ENCODE assay signal across 8 cellular contexts in the genomic region with DNA sequence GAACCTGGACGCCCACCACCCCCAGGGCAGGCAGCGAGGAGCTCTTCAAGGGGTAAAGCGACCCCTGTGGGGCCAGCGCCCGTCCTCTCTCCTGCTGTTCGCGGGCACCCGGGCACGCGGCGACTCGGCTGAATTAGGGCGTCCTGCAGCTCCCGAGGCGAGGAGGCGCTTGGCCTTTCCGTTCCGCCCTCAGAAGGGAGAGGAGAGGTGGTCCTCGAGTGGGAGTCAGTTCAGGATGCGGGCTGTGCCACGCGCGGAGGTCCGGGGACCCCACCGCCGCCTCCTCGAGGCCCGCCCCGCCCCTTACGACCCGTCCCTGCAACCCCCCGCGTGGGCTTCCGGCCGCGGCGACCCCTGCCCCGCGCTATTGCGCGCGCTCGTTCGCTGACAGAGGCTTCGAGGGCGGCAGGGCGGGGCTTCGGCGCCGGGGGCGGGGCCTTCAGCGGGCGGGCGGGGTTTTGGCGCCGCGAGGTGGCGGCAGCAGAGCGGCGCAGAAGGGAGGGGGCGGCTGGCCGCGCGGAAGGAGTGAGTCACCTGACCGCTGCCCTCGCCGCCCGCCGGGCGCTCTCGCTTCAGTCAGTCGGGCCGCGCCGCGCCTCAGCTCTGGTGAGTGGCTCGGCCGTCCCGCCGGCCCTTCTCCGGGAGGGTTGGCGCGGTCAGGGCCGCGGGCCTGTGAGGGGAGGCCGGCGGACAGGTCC. TPM values are rescaled to one million over a fixed set of nuclear protein-coding genes. Genes with fewer than 3 reads are reported as not detected.
A peak's percentile ranks its signal among the peaks of the same experiment; 100 is the strongest.
DNase-seq lines count a peak whose midpoint lies in the region; ATAC-seq, FAIRE-seq and TF ChIP-seq lines count a peak whose summit lies in the region.

A gene (plus strand): TSS at position 575 of the 698 bp plus-strand sequence. CDS start 22,359 bp downstream, outside the sequence.

- peaks cover 2 to 5% of the 10 kb centered on the region in 2 donors for H3K36me3 Mint-ChIP-seq in activated T-cell treated with anti-CD3 and anti-CD28 coated beads, Interleukin-2, amount 50 U/mL, for 72 hours (ENCODE audit: insufficient read depth in 2 of 2)
- no peaks in the 10 kb centered on the region for H3K36me3 Mint-ChIP-seq in naive B cell
- H3K36me3 Mint-ChIP-seq in stimulated activated memory B cell treated with anti-CD40 and anti-IgM and Interleukin-4, amounts not matched to agents 10 μg/mL and 1 μg/mL and 100 μg/mL, for 72 hours = no peaks in the 10 kb centered on the region

- no peaks in the 10 kb centered on the region for H3K27me3 ChIP-seq in esophagus squamous epithelium

- no peaks in the 10 kb centered on the region for H3K36me3 ChIP-seq in esophagus squamous epithelium

- TF ChIP-seq CTCF in esophagus squamous epithelium (IDR thresholded peaks at IDR 0.05) = peak; percentile 26 to 73 (median 57)

- peak within 1 kb of the TSS; percentile 93 to 96 for H3K4me3 Mint-ChIP-seq in activated T-cell treated with anti-CD3 and anti-CD28 coated beads, Interleukin-2, amount 50 U/mL, for 72 hours
- H3K4me3 Mint-ChIP-seq in naive B cell = peak within 1 kb of the TSS; percentile 89 to 98 (median 92)
- peak within 1 kb of the TSS; percentile 96 for H3K4me3 Mint-ChIP-seq in stimulated activated memory B cell treated with anti-CD40 and anti-IgM and Interleukin-4, amounts not matched to agents 10 μg/mL and 1 μg/mL and 100 μg/mL, for 72 hours

- H3K9me3 ChIP-seq in esophagus squamous epithelium = no peaks in the 10 kb centered on the region

- H3K4me3 ChIP-seq in esophagus squamous epithelium = peak within 1 kb of the TSS; percentile 73 to 99 (median 96)

- whole genome bisulfite sequencing in esophagus squamous epithelium, 2 donors = 0% methylated on average over 12 of the region's 87 CpGs; no CpG with 5 or more reads in 1 of the 2 donors

- H3K27me3 Mint-ChIP-seq in activated T-cell treated with anti-CD3 and anti-CD28 coated beads, Interleukin-2, amount 50 U/mL, for 72 hours (ENCODE audit: low read depth) = peaks cover 12% of the 10 kb centered on the region
- no peaks in the 10 kb centered on the region for H3K27me3 Mint-ChIP-seq in naive B cell
- no peaks in the 10 kb centered on the region for H3K27me3 Mint-ChIP-seq in stimulated activated memory B cell treated with anti-CD40 and anti-IgM and Interleukin-4, amounts not matched to agents 10 μg/mL and 1 μg/mL and 100 μg/mL, for 72 hours

- intact Hi-C loops in esophagus squamous epithelium (cut with DNase I) = loop anchor here (5.0 kb wide), 1 partner anchor 136 kb away; no protein-coding TSS in a partner anchor

- DNase-seq in DMS153 (lab: John Stamatoyannopoulos, UW) (peak; percentile 49), Kasumi-1 (lab: John Stamatoyannopoulos, UW) (peak; percentile 82 to 86), RCC 7860 (ENCODE audit: low spot score) (peak; percentile 84), esophagus squamous epithelium (lab: John Stamatoyannopoulos, UW) (peak; percentile 58), naive B cell (peak; percentile 84)
- DNase-seq in activated T-cell treated with anti-CD3 and anti-CD28 coated beads, Interleukin-2, amount 50 U/mL, for 72 hours = peak; percentile 91 to 93

- peak in 3 of 4 donors; percentile 29 to 97 (median 94) for TF ChIP-seq POLR2A in esophagus squamous epithelium (IDR thresholded peaks at IDR 0.05)

- H3K27ac ChIP-seq in esophagus squamous epithelium = peak within 1 kb of the TSS; percentile 91 to 100 (median 100)

- H3K4me1 Mint-ChIP-seq in activated T-cell treated with anti-CD3 and anti-CD28 coated beads, Interleukin-2, amount 50 U/mL, for 72 hours (ENCODE audit: low read depth) = peaks cover 83% of the 10 kb centered on the region
- H3K4me1 Mint-ChIP-seq in naive B cell = peaks cover 51 to 70% (median 62%) of the 10 kb centered on the region in 3 donors
- peaks cover 77% of the 10 kb centered on the region for H3K4me1 Mint-ChIP-seq in stimulated activated memory B cell treated with anti-CD40 and anti-IgM and Interleukin-4, amounts not matched to agents 10 μg/mL and 1 μg/mL and 100 μg/mL, for 72 hours

- FAIRE-seq in RCC 7860 (lab: Jason Lieb, UNC) = no peak

- ATAC-seq in GM21723 (IDR thresholded peaks at IDR 0.05; ENCODE audit: unreplicated experiment) = peak; percentile 56
- peak; percentile 79 to 80 for ATAC-seq in activated T-cell treated with anti-CD3 and anti-CD28 coated beads, Interleukin-2, amount 50 U/mL, for 72 hours (replicated peaks in 1 of 2)
- ATAC-seq in naive B cell (ENCODE audit: low read depth in 2 of 2) = peak; percentile 44 to 57
- peak; percentile 84 for ATAC-seq in stimulated activated memory B cell treated with anti-CD40 and anti-IgM and Interleukin-4, amounts not matched to agents 10 μg/mL and 1 μg/mL and 100 μg/mL, for 72 hours

- H3K9me3 Mint-ChIP-seq in activated T-cell treated with anti-CD3 and anti-CD28 coated beads, Interleukin-2, amount 50 U/mL, for 72 hours = no peaks in the 10 kb centered on the region
- no peaks in the 10 kb centered on the region for H3K9me3 Mint-ChIP-seq in naive B cell
- H3K9me3 Mint-ChIP-seq in stimulated activated memory B cell treated with anti-CD40 and anti-IgM and Interleukin-4, amounts not matched to agents 10 μg/mL and 1 μg/mL and 100 μg/mL, for 72 hours = peaks cover 4% of the 10 kb centered on the region

- peak within 1 kb of the TSS; percentile 92 for H3K27ac Mint-ChIP-seq in activated T-cell treated with anti-CD3 and anti-CD28 coated beads, Interleukin-2, amount 50 U/mL, for 72 hours
- H3K27ac Mint-ChIP-seq in naive B cell = peak within 1 kb of the TSS; percentile 94 to 99 (median 98)
- H3K27ac Mint-ChIP-seq in stimulated activated memory B cell treated with anti-CD40 and anti-IgM and Interleukin-4, amounts not matched to agents 10 μg/mL and 1 μg/mL and 100 μg/mL, for 72 hours = peak within 1 kb of the TSS; percentile 96

- H3K4me1 ChIP-seq in esophagus squamous epithelium = peaks cover 14 to 54% (median 22%) of the 10 kb centered on the region in 3 donors

RNA-seq across cellular contexts. Expression of the gene that starts here (rescaled TPM):
- total RNA-seq in activated T-cell treated with anti-CD3 and anti-CD28 coated beads, Interleukin-2, amount 50 U/mL, for 72 hours = 10 to 100 TPM; 31.3 to 44.3 TPM
- total RNA-seq in esophagus squamous epithelium = 10 to 100 TPM; 39.6 to 54.6 (median 44.8) TPM
- 100 to 1,000 TPM in 1 of 6 donors, 10 to 100 TPM in 5; 50.7 to 106 (median 69.3) TPM for polyA plus RNA-seq in naive B cell (ENCODE audit: low read depth in 6 of 6)

Comparison
In these comparisons a context has a peak if more than half of its experiments do, and no peak if none do; other contexts are left out.
1. Peak in every context shown above with its lines: DNase-seq, ATAC-seq, H3K4me3 ChIP-seq and H3K27ac ChIP-seq.